In the genomic region with DNA sequence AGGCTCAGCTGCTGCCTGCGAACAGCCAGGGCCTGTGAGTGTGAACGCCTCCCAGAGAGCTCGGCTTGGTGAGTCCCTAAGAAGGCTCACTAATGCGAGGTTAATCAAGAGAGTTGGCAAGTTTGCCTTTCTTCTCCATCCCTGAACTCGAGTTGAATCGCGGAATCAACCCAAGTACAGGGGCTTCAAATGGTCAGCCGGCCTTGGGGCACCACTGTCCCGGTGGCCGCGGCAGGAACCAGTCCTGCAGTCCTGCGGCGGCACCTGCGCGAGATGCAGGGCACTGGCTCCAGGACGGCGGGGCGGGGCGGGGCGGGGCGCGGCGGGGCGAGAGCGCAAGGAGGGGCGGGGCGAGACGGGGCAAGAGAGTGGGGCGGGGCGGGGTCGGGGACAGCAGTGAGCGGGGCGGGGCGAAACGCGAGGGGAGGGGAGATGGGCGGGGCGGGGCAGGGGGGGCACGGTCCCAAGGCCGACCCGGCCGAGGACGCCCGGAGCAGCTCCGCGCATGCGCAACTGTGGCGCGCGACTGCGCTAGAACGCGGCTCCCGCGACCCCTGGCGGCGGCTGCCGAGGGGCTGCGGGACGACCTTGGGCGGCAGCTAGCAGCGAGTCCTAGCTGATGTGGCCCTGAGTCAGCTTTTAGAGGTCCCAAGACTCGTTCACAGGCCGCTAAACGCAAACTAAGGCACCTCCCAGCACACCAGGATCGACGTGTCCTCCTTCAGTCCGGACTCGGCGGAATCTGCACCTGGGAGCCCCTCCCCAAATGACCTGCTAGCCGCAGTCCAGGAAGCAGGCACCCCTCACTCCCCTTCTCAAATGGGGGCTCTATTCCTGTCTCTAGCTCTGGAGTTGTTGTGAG, we compare ENCODE assay signal across 1 cellular context.
TF ChIP-seq lines count a peak whose summit lies in the region.

No MANE protein-coding gene starts in this region.

TF ChIP-seq in HepG2, 621 proteins besides CTCF, POLR2A, EP300 and RAD21 (continued from another document and continues in another):
- TF ChIP-seq, protein P1, sequence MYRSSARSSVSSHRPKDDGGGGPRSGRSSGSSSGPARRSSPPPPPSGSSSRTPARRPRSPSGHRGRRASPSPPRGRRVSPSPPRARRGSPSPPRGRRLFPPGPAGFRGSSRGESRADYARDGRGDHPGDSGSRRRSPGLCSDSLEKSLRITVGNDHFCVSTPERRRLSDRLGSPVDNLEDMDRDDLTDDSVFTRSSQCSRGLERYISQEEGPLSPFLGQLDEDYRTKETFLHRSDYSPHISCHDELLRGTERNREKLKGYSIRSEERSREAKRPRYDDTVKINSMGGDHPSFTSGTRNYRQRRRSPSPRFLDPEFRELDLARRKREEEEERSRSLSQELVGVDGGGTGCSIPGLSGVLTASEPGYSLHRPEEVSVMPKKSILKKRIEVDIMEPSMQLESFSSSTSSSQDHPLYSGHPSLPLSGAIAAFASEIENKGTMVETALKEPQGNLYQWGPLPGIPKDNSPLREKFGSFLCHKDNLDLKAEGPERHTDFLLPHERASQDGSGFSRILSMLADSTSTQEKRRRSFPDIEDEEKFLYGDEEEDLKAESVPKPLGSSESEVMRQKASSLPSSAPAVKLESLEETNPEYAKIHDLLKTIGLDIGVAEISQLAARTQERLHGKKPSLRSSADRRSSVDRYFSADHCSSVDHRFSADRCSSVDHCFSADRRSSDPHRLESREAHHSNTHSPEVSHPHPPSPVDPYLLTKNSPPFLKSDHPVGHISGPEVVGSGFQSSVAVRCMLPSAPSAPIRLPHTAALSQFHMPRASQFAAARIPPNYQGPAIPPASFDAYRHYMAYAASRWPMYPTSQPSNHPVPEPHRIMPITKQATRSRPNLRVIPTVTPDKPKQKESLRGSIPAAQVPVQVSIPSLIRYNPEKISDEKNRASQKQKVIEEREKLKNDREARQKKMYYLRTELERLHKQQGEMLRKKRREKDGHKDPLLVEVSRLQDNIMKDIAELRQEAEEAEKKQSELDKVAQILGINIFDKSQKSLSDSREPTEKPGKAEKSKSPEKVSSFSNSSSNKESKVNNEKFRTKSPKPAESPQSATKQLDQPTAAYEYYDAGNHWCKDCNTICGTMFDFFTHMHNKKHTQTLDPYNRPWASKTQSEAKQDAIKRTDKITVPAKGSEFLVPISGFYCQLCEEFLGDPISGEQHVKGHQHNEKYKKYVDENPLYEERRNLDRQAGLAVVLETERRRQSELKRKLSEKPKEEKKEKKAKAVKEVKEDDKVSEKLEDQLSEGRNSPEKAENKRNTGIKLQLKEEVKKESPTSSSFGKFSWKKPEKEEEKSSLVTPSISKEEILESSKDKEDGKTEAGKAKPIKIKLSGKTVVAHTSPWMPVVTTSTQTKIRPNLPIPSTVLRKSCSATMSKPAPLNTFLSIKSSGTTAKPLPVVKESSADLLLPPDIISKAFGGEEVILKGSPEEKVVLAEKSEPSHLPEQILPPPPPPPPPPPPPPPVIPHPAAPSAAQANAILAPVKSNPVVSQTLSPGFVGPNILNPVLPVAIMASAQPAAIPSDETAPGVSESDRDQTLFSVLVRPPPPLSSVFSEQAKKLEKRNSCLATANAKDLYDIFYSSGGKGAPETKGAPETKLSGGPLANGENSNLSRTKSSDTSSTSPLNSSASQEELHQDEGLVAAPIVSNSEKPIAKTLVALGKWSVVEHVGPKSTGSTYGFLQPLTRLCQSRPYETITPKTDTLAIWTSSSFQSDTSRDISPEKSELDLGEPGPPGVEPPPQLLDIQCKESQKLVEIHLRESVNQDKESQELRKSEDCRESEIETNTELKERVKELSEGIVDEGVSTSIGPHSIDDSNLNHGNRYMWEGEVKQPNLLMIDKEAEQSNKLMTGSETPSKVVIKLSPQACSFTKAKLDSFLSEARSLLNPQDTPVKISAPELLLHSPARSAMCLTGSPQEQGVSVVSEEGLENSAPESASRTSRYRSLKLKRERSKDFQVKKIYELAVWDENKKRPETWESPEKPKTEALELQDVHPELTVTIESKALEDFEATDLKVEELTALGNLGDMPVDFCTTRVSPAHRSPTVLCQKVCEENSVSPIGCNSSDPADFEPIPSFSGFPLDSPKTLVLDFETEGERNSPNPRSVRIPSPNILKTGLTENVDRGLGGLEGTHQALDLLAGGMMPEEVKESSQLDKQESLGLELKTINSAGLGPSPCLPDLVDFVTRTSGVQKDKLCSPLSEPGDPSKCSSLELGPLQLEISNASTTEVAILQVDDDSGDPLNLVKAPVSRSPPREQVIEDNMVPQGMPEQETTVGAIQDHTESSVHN (CRISPR knock-in tag; IDR thresholded peaks at IDR 0.05) = no peak
- TF ChIP-seq, protein P2, sequence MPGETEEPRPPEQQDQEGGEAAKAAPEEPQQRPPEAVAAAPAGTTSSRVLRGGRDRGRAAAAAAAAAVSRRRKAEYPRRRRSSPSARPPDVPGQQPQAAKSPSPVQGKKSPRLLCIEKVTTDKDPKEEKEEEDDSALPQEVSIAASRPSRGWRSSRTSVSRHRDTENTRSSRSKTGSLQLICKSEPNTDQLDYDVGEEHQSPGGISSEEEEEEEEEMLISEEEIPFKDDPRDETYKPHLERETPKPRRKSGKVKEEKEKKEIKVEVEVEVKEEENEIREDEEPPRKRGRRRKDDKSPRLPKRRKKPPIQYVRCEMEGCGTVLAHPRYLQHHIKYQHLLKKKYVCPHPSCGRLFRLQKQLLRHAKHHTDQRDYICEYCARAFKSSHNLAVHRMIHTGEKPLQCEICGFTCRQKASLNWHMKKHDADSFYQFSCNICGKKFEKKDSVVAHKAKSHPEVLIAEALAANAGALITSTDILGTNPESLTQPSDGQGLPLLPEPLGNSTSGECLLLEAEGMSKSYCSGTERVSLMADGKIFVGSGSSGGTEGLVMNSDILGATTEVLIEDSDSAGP (CRISPR knock-in tag; IDR thresholded peaks at IDR 0.05; ENCODE audit: borderline replicate concordance) = peak; percentile 57; the same call in 1 of the 2 replicates
- TF ChIP-seq TCF7 (IDR thresholded peaks at IDR 0.05; ENCODE audit: low read depth) (no peak), DR1 (CRISPR knock-in tag; IDR thresholded peaks at IDR 0.05) (no peak), MED13 (CRISPR knock-in tag; IDR thresholded peaks at IDR 0.05) (no peak), LCORL (IDR thresholded peaks at IDR 0.05) (no peak), LCORL (CRISPR knock-in tag; IDR thresholded peaks at IDR 0.05) (peak; percentile 59; the same call in 1 of the 2 replicates), FOXK2 (IDR thresholded peaks at IDR 0.05) (no peak), FOXA1 (IDR thresholded peaks at IDR 0.05) (no peak), FOXA1 (CRISPR knock-in tag; IDR thresholded peaks at IDR 0.05) (no peak), SP4 (CRISPR knock-in tag; IDR thresholded peaks at IDR 0.05) (peak; percentile 48; the same call in 1 of the 2 replicates), SRSF9 (IDR thresholded peaks at IDR 0.05; ENCODE audit: borderline replicate concordance, insufficient read depth, low read depth, low read length, poor library complexity, severe bottlenecking) (no peak), CAMTA2 (CRISPR knock-in tag; IDR thresholded peaks at IDR 0.05; ENCODE audit: borderline replicate concordance) (no peak), ZBTB42 (CRISPR knock-in tag; IDR thresholded peaks at IDR 0.05) (no peak), RAD51 (IDR thresholded peaks at IDR 0.05; ENCODE audit: borderline replicate concordance) (no peak), GATAD1 (CRISPR knock-in tag; IDR thresholded peaks at IDR 0.05) (no peak), CREB1 (IDR thresholded peaks at IDR 0.05) (no peak), CREB1 (CRISPR knock-in tag; IDR thresholded peaks at IDR 0.05) (no peak), KLF9 (CRISPR knock-in tag; IDR thresholded peaks at IDR 0.05; ENCODE audit: low read depth) (no peak), TMF1 (CRISPR knock-in tag; IDR thresholded peaks at IDR 0.05; ENCODE audit: low read depth) (no peak), MAFG (CRISPR knock-in tag; IDR thresholded peaks at IDR 0.05) (peak; percentile 63; the same call in 1 of the 2 replicates), ATF7-NPFF (CRISPR knock-in tag; IDR thresholded peaks at IDR 0.05; ENCODE audit: low read depth) (no peak), ZFP37 (CRISPR knock-in tag; IDR thresholded peaks at IDR 0.05; ENCODE audit: borderline replicate concordance) (no peak), PAWR (CRISPR knock-in tag; IDR thresholded peaks at IDR 0.05; ENCODE audit: borderline replicate concordance) (no peak), ISL2 (CRISPR knock-in tag; IDR thresholded peaks at IDR 0.05) (no peak), AKAP8 (CRISPR knock-in tag; IDR thresholded peaks at IDR 0.05) (no peak), ZFP82 (CRISPR knock-in tag; IDR thresholded peaks at IDR 0.05; ENCODE audit: borderline replicate concordance) (no peak), ARHGAP35 (CRISPR knock-in tag; IDR thresholded peaks at IDR 0.05; ENCODE audit: borderline replicate concordance) (no peak), PHB2 (IDR thresholded peaks at IDR 0.05; ENCODE audit: partially characterized antibody) (no peak), NFATC3 (CRISPR knock-in tag; IDR thresholded peaks at IDR 0.05) (no peak)
- TF ChIP-seq, protein P3, sequence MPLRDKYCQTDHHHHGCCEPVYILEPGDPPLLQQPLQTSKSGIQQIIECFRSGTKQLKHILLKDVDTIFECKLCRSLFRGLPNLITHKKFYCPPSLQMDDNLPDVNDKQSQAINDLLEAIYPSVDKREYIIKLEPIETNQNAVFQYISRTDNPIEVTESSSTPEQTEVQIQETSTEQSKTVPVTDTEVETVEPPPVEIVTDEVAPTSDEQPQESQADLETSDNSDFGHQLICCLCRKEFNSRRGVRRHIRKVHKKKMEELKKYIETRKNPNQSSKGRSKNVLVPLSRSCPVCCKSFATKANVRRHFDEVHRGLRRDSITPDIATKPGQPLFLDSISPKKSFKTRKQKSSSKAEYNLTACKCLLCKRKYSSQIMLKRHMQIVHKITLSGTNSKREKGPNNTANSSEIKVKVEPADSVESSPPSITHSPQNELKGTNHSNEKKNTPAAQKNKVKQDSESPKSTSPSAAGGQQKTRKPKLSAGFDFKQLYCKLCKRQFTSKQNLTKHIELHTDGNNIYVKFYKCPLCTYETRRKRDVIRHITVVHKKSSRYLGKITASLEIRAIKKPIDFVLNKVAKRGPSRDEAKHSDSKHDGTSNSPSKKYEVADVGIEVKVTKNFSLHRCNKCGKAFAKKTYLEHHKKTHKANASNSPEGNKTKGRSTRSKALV (CRISPR knock-in tag; IDR thresholded peaks at IDR 0.05) = no peak
- TF ChIP-seq, protein P4, sequence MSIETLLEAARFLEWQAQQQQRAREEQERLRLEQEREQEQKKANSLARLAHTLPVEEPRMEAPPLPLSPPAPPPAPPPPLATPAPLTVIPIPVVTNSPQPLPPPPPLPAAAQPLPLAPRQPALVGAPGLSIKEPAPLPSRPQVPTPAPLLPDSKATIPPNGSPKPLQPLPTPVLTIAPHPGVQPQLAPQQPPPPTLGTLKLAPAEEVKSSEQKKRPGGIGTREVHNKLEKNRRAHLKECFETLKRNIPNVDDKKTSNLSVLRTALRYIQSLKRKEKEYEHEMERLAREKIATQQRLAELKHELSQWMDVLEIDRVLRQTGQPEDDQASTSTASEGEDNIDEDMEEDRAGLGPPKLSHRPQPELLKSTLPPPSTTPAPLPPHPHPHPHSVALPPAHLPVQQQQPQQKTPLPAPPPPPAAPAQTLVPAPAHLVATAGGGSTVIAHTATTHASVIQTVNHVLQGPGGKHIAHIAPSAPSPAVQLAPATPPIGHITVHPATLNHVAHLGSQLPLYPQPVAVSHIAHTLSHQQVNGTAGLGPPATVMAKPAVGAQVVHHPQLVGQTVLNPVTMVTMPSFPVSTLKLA (IDR thresholded peaks at IDR 0.05) = no peak
- TF ChIP-seq, protein P5, sequence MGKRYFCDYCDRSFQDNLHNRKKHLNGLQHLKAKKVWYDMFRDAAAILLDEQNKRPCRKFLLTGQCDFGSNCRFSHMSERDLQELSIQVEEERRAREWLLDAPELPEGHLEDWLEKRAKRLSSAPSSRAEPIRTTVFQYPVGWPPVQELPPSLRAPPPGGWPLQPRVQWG (CRISPR knock-in tag; IDR thresholded peaks at IDR 0.05; ENCODE audit: borderline replicate concordance, low read depth) = no peak
- TF ChIP-seq, protein P6, sequence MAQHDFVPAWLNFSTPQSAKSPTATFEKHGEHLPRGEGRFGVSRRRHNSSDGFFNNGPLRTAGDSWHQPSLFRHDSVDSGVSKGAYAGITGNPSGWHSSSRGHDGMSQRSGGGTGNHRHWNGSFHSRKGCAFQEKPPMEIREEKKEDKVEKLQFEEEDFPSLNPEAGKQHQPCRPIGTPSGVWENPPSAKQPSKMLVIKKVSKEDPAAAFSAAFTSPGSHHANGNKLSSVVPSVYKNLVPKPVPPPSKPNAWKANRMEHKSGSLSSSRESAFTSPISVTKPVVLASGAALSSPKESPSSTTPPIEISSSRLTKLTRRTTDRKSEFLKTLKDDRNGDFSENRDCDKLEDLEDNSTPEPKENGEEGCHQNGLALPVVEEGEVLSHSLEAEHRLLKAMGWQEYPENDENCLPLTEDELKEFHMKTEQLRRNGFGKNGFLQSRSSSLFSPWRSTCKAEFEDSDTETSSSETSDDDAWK (CRISPR knock-in tag; IDR thresholded peaks at IDR 0.05) = no peak
- TF ChIP-seq, protein P7, sequence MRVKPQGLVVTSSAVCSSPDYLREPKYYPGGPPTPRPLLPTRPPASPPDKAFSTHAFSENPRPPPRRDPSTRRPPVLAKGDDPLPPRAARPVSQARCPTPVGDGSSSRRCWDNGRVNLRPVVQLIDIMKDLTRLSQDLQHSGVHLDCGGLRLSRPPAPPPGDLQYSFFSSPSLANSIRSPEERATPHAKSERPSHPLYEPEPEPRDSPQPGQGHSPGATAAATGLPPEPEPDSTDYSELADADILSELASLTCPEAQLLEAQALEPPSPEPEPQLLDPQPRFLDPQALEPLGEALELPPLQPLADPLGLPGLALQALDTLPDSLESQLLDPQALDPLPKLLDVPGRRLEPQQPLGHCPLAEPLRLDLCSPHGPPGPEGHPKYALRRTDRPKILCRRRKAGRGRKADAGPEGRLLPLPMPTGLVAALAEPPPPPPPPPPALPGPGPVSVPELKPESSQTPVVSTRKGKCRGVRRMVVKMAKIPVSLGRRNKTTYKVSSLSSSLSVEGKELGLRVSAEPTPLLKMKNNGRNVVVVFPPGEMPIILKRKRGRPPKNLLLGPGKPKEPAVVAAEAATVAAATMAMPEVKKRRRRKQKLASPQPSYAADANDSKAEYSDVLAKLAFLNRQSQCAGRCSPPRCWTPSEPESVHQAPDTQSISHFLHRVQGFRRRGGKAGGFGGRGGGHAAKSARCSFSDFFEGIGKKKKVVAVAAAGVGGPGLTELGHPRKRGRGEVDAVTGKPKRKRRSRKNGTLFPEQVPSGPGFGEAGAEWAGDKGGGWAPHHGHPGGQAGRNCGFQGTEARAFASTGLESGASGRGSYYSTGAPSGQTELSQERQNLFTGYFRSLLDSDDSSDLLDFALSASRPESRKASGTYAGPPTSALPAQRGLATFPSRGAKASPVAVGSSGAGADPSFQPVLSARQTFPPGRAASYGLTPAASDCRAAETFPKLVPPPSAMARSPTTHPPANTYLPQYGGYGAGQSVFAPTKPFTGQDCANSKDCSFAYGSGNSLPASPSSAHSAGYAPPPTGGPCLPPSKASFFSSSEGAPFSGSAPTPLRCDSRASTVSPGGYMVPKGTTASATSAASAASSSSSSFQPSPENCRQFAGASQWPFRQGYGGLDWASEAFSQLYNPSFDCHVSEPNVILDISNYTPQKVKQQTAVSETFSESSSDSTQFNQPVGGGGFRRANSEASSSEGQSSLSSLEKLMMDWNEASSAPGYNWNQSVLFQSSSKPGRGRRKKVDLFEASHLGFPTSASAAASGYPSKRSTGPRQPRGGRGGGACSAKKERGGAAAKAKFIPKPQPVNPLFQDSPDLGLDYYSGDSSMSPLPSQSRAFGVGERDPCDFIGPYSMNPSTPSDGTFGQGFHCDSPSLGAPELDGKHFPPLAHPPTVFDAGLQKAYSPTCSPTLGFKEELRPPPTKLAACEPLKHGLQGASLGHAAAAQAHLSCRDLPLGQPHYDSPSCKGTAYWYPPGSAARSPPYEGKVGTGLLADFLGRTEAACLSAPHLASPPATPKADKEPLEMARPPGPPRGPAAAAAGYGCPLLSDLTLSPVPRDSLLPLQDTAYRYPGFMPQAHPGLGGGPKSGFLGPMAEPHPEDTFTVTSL (CRISPR knock-in tag; IDR thresholded peaks at IDR 0.05; ENCODE audit: borderline replicate concordance) = no peak
